Comparison of ENCODE assay signal across 8 cellular contexts in genomic region chr9:91425270-91425669, GRCh38. TPM values are rescaled to one million over a fixed set of nuclear protein-coding genes. Genes with fewer than 3 reads are reported as not detected.
DNase-seq lines count a peak whose midpoint lies in the region; ATAC-seq, FAIRE-seq and TF ChIP-seq lines count a peak whose summit lies in the region.

No MANE protein-coding gene starts in this region.

- peaks cover 13% of the 10 kb centered on the region for H3K23me2 ChIP-seq in H1 (ENCODE audit: low read depth, low read length)

- TF ChIP-seq RAD21 in H1 (IDR thresholded peaks at IDR 0.05 in 1 of 2, conservative IDR thresholded peaks at IDR 0.05 in 1 of 2; ENCODE audit: low read depth in 2 of 2, low read length in 2 of 2): no peak

- intact Hi-C loops in pancreas (cut with DNase I): loop anchor here in 1 of 3 donors (10.0 kb wide), 1 partner anchor 230 kb away; no protein-coding TSS in a partner anchor

- CTCF ChIA-PET in H1 (lab: Charles Lee; ENCODE audit: partially characterized antibody): interaction anchor here (0.6 to 4.2 kb wide), 11 partner anchors 12 to 527 kb away, joined by 3 to 45 read pairs (median 5); no protein-coding TSS in a partner anchor

- FAIRE-seq in H1 (lab: Jason Lieb, UNC) (no peak), pancreas (lab: Jason Lieb, UNC) (no peak)

- H3K36me3 ChIP-seq in BLaER1 (no peaks in the 10 kb centered on the region), OCI-LY3 (replicated peaks; ENCODE audit: low read depth, low read length) (no peaks in the 10 kb centered on the region), H1 (ENCODE audit: control insufficient read depth in 2 of 4, insufficient read depth in 4 of 4, low read length in 3 of 4) (no peaks in the 10 kb centered on the region), neutrophil (no peaks in the 10 kb centered on the region), pancreas (no peaks in the 10 kb centered on the region)

- H4K20me1 ChIP-seq in BLaER1 (peaks cover 30% of the 10 kb centered on the region), OCI-LY3 (ENCODE audit: insufficient read depth, low read length) (peaks cover 16% of the 10 kb centered on the region), H1 (replicated peaks in 1 of 2; ENCODE audit: control insufficient read depth in 1 of 2, insufficient read depth in 2 of 2, low read length in 2 of 2) (peaks cover 11 to 15% of the 10 kb centered on the region in 2 experiments)

- TF ChIP-seq CTCF in OCI-LY3 (IDR thresholded peaks at IDR 0.05; ENCODE audit: low read depth, low read length) (no peak), H1 (IDR thresholded peaks at IDR 0.05; ENCODE audit: control extremely low read depth in 1 of 3, insufficient read depth in 1 of 3, low read depth in 1 of 3, low read length in 3 of 3) (no peak), neutrophil (IDR thresholded peaks at IDR 0.05) (no peak), pancreas (IDR thresholded peaks at IDR 0.05) (no peak)

- H2BK5ac ChIP-seq in H1 (ENCODE audit: low read depth, low read length): no peak overlapping the region

- H2BK120ac ChIP-seq in H1 (replicated peaks; ENCODE audit: low read depth, low read length): no peak overlapping the region

- H2AFZ ChIP-seq in OCI-LY3 (ENCODE audit: low read depth, low read length) (no peak overlapping the region), H1 (ENCODE audit: low read length) (no peak overlapping the region)

- no peak overlapping the region for H3K23ac ChIP-seq in H1 (ENCODE audit: insufficient read length)

- H2AK5ac ChIP-seq in H1 (ENCODE audit: low read depth, low read length): no peak overlapping the region

- POLR2A ChIA-PET in H1 (lab: Charles Lee; ENCODE audit: partially characterized antibody): interaction anchor here (1.3 to 1.7 kb wide), 3 partner anchors 36 to 391 kb away, joined by 3 to 4 read pairs (median 3); no protein-coding TSS in a partner anchor

- WGBS in H1 (ENCODE audit: extremely low coverage in 1 of 2, insufficient coverage in 1 of 2, insufficient read length in 1 of 2, insufficient replicate concordance in 2 of 2, low coverage in 1 of 2, low lambda C conversion rate in 2 of 2, missing lambda C conversion rate in 1 of 2), 2 experiments: 85% methylated on average over 9 of the region's 9 CpGs; no CpG with 5 or more reads in 1 of the 2 experiments
- 74% methylated on average over 9 of the region's 9 CpGs for WGBS in pancreas, 2 donors

- H3K79me2 ChIP-seq in OCI-LY3 (ENCODE audit: low read length) (no peaks in the 10 kb centered on the region), H1 (ENCODE audit: control insufficient read depth in 1 of 2, insufficient read depth in 2 of 2, low read length in 2 of 2) (peaks cover 0 to 18% of the 10 kb centered on the region in 2 experiments; a peak in 3 of 4 replicates)

- H2BK12ac ChIP-seq in H1 (ENCODE audit: low read depth, low read length): no peak overlapping the region

- H4K5ac ChIP-seq in H1 (ENCODE audit: insufficient read length, low read depth, low read length): no peak overlapping the region

- TF ChIP-seq POLR2A in H1 (IDR thresholded peaks at IDR 0.05; ENCODE audit: control extremely low read depth in 1 of 2, low read depth in 2 of 2, low read length in 2 of 2): no peak

- H3K4me3 ChIP-seq in BLaER1 (peak overlapping the region; percentile 92), OCI-LY3 (ENCODE audit: low read length) (no peak overlapping the region), H1 (ENCODE audit: extremely low read depth in 1 of 4, insufficient read depth in 2 of 4, low read depth in 3 of 4, low read length in 4 of 4) (peak overlapping the region in 1 of 4 experiments; percentile 76; a peak in 2 of 8 replicates), neutrophil (ENCODE audit: low read depth in 1 of 2, low read length in 1 of 2) (peak overlapping the region; percentile 96 to 100), pancreas (peak overlapping the region in 2 of 4 donors; percentile 68 to 81)

- no peak for TF ChIP-seq EP300 in H1 (IDR thresholded peaks at IDR 0.05; ENCODE audit: borderline replicate concordance in 1 of 2, low read depth in 2 of 2, low read length in 2 of 2)

- H3K56ac ChIP-seq in H1 (replicated peaks; ENCODE audit: insufficient read length, low read depth, low read length): no peak overlapping the region

- no peak overlapping the region for H2BK15ac ChIP-seq in H1 (ENCODE audit: low read length)

- H3K4me2 ChIP-seq in BLaER1 (peak overlapping the region; percentile 89), OCI-LY3 (ENCODE audit: low read length) (peak overlapping the region; percentile 92), H1 (ENCODE audit: insufficient read depth in 1 of 2, low read depth in 2 of 2, low read length in 2 of 2) (peak overlapping the region; percentile 69 to 97; a peak in 3 of 4 replicates)

- no peak overlapping the region for H4K8ac ChIP-seq in H1 (ENCODE audit: extremely low read depth, insufficient read depth, low read length)

- DNase-seq in H1 (ENCODE audit: low read depth in 1 of 2, low spot score in 2 of 2) (no peak), HCEC 1CT (no peak), NCI-H1436 (lab: John Stamatoyannopoulos, UW) (no peak), pancreas (no peak), foreskin melanocyte (no peak)

- H3K4me1 ChIP-seq in BLaER1: peaks cover 40% of the 10 kb centered on the region
- H3K4me1 ChIP-seq in OCI-LY3 (ENCODE audit: low read length): peaks cover 13% of the 10 kb centered on the region
- H3K4me1 ChIP-seq in H1 (replicated peaks in 1 of 4; ENCODE audit: control insufficient read depth in 3 of 4, insufficient read depth in 4 of 4, low read length in 3 of 4): peaks cover 2 to 9% (median 4%) of the 10 kb centered on the region in 4 experiments; a peak in 4 of 7 replicates
- peaks cover 62 to 75% of the 10 kb centered on the region in 2 experiments for H3K4me1 ChIP-seq in neutrophil (ENCODE audit: control insufficient read depth in 1 of 2, insufficient read depth in 1 of 2, low read depth in 1 of 2, low read length in 1 of 2)
- H3K4me1 ChIP-seq in pancreas: peaks cover 0 to 7% (median 6%) of the 10 kb centered on the region in 3 donors

- H3K9me3 ChIP-seq in BLaER1 (no peaks in the 10 kb centered on the region), OCI-LY3 (ENCODE audit: insufficient read depth, low read length) (no peaks in the 10 kb centered on the region), H1 (ENCODE audit: insufficient read depth in 2 of 2, low read depth in 1 of 2, low read length in 1 of 2) (no peaks in the 10 kb centered on the region), neutrophil (no peaks in the 10 kb centered on the region), pancreas (no peaks in the 10 kb centered on the region)

- no peak overlapping the region for H3K18ac ChIP-seq in H1 (ENCODE audit: extremely low read depth, low read length)

- H4K91ac ChIP-seq in H1 (replicated peaks; ENCODE audit: insufficient read length, low read length): no peak overlapping the region

- peaks cover 12% of the 10 kb centered on the region for H3K27me3 ChIP-seq in BLaER1
- peaks cover 65% of the 10 kb centered on the region for H3K27me3 ChIP-seq in OCI-LY3 (ENCODE audit: low read depth, low read length)
- peaks cover 2 to 44% (median 30%) of the 10 kb centered on the region in 4 experiments for H3K27me3 ChIP-seq in H1 (replicated peaks in 1 of 4; ENCODE audit: control insufficient read depth in 3 of 4, extremely low read depth in 1 of 4, insufficient read depth in 3 of 4, low read length in 3 of 4)
- no peaks in the 10 kb centered on the region for H3K27me3 ChIP-seq in neutrophil
- H3K27me3 ChIP-seq in pancreas: no peaks in the 10 kb centered on the region

- H3K14ac ChIP-seq in H1 (ENCODE audit: insufficient read length): no peak overlapping the region

- ATAC-seq in pancreas: no peak

- 0 out of 2 replicates have a peak, but pooled peaks cover 5% of the 10 kb centered on the region for H3K79me1 ChIP-seq in H1 (ENCODE audit: low read depth, low read length)

- no peak overlapping the region for H2BK20ac ChIP-seq in H1 (ENCODE audit: low read length)

- H3K9ac ChIP-seq in BLaER1: peak overlapping the region; percentile 92
- H3K9ac ChIP-seq in OCI-LY3 (ENCODE audit: low read length): no peak overlapping the region
- H3K9ac ChIP-seq in H1 (replicated peaks in 1 of 4; ENCODE audit: extremely low read depth in 1 of 4, low read depth in 3 of 4, low read length in 3 of 4): no peak overlapping the region

- no peak overlapping the region for H3K4ac ChIP-seq in H1 (replicated peaks; ENCODE audit: insufficient read length, low read depth, low read length)

- H3K27ac ChIP-seq in BLaER1 (peak overlapping the region; percentile 90; the same call in 1 of the 2 replicates), OCI-LY3 (ENCODE audit: low read length) (no peak overlapping the region), H1 (ENCODE audit: low read depth, low read length) (no peak overlapping the region), neutrophil (peak overlapping the region; percentile 99), pancreas (peak overlapping the region in 2 of 4 donors; percentile 98 to 99)

TF ChIP-seq in H1, 55 proteins besides CTCF, POLR2A, EP300 and RAD21 (continues in another document):
- TF ChIP-seq RNF2 (IDR thresholded peaks at IDR 0.05; ENCODE audit: borderline replicate concordance, low read depth, low read length, missing control alignments, poor library complexity, severe bottlenecking) (no peak), POU5F1 (IDR thresholded peaks at IDR 0.05; ENCODE audit: low read depth, low read length) (no peak)

RNA-seq across cellular contexts. Expression of gene NFIL3, which starts 1.6 kb away (rescaled TPM):
- total RNA-seq in H1 (2021; fragmentation: NEBNext Ultra II Directional; extraction: Animal tissue kit (Norgen Biotek cat#: 25700)): 11.9 and 13.5 TPM in 2 replicates
- polyA plus RNA-seq in H1 (2011; rRNA removed) (2.7 and 3.4 TPM in 2 replicates), pancreas (10 to 100 TPM in 1 of 2 donors, 1 to 10 TPM in 1; 6.2 to 24.4 TPM)
- polyA plus RNA-seq in H1 (2011; cell fraction: cytosol; rRNA removed): 4.4 TPM
- 2.6 TPM for polyA plus RNA-seq in H1 (2011; cell fraction: nucleus; rRNA removed)
- polyA plus RNA-seq in H1 (2012, experiment 1 of 2): 8.6 to 16.7 TPM (median 9.6 TPM) in 4 replicates
- polyA plus RNA-seq in H1 (2012, experiment 2 of 2): 2.5 TPM
- 7.8 TPM for polyA plus RNA-seq in H1 (2013, experiment 1 of 2)
- 7.8 TPM for polyA plus RNA-seq in H1 (2013, experiment 2 of 2)
- polyA minus RNA-seq in H1 (2011; rRNA and poly(A)+ RNA removed): 3.8 TPM in 2 replicates
- polyA minus RNA-seq in H1 (2011; cell fraction: cytosol; rRNA and poly(A)+ RNA removed): 6.2 TPM
- polyA minus RNA-seq in H1 (2011; cell fraction: nucleus; rRNA and poly(A)+ RNA removed): 5.0 TPM
- total RNA-seq in pancreas: 10 to 100 TPM in 3 of 6 donors, 1 to 10 TPM in 3; 6.0 to 17.0 (median 10.8) TPM

Comparison
In these comparisons a context has a peak if more than half of its experiments do, and no peak if none do; other contexts are left out.
1. H3K27ac ChIP-seq: peak in BLaER1 (single experiment) and neutrophil (single experiment); none in OCI-LY3 (single experiment) and H1 (single experiment).
2. Peak in every context shown above with its lines, with median percentiles within 50 percentile points of each other: H3K4me2 ChIP-seq.